30 cellular contexts compared by ENCODE assay signal in genomic region chr20:24451428-24451827, GRCh38. TPM values are rescaled to one million over a fixed set of nuclear protein-coding genes. Genes with fewer than 3 reads are reported as not detected.
"Had no signal": no experiment of that assay in that cellular context is flagged by ENCODE, and none has a peak within 500 bp of the region (broad histone marks: within the 10 kb centered on the region; RNA-seq: fewer than 3 reads in every experiment).

No MANE protein-coding gene starts in this region.

- H3K4me3 Mint-ChIP-seq: immature natural killer cell; mesothelial cell of epicardium; naive B cell; natural killer cell; nephron progenitor cell; neural progenitor cell; stimulated activated naive B cell treated with anti-CD40 and anti-IgM and Interleukin-4, amounts not matched to agents 10 μg/mL and 1 μg/mL and 100 μg/mL, for 72 hours had no signal

- H3K4me2 ChIP-seq: neural progenitor cell had no signal

- H3K27ac Mint-ChIP-seq: immature natural killer cell; mesothelial cell of epicardium; naive B cell; natural killer cell; nephron progenitor cell; neural progenitor cell; stimulated activated naive B cell treated with anti-CD40 and anti-IgM and Interleukin-4, amounts not matched to agents 10 μg/mL and 1 μg/mL and 100 μg/mL, for 72 hours had no signal

- H3K4me1 Mint-ChIP-seq: immature natural killer cell; mesothelial cell of epicardium; naive B cell; natural killer cell; stimulated activated naive B cell treated with anti-CD40 and anti-IgM and Interleukin-4, amounts not matched to agents 10 μg/mL and 1 μg/mL and 100 μg/mL, for 72 hours had no signal

- H3K4me1 ChIP-seq: left lung, lower lobe of right lung, prostate gland, testis, thyroid gland, transverse colon, upper lobe of right lung, uterus had no signal

- H3K9me3 ChIP-seq: left lung, lower lobe of right lung, ovary, prostate gland, stomach, testis, thyroid gland, transverse colon, upper lobe of right lung, uterus had no signal

- H3K9ac ChIP-seq: neural progenitor cell had no signal

- H2AFZ ChIP-seq: neural progenitor cell had no signal

- H3K27ac ChIP-seq: left lung, lower lobe of right lung, neural progenitor cell, ovary, prostate gland, skin epidermis, stomach, testis, thyroid gland, transverse colon, upper lobe of right lung, uterus had no signal

- H3K9me3 Mint-ChIP-seq: immature natural killer cell; mesothelial cell of epicardium; natural killer cell; nephron progenitor cell; stimulated activated naive B cell treated with anti-CD40 and anti-IgM and Interleukin-4, amounts not matched to agents 10 μg/mL and 1 μg/mL and 100 μg/mL, for 72 hours had no signal

- H3K4me3 ChIP-seq: left lung, lower lobe of right lung, neural progenitor cell, ovary, prostate gland, skin epidermis, stomach, testis, thyroid gland, transverse colon, upper lobe of right lung, uterus had no signal

- DNase-seq: hypothalamus; immature natural killer cell; kidney; left colon; left lung; lower lobe of right lung; mammary epithelial cell; mesendoderm; naive B cell; natural killer cell; nephron progenitor cell; ovary; retina; stimulated activated CD4-positive, alpha-beta T cell treated with anti-CD3 and anti-CD28 coated beads, Interleukin-12 subunit alpha, Interleukin-12 subunit beta, amount 100 ng/mL, for 4 hours; stimulated activated CD4-positive, alpha-beta T cell treated with anti-CD3 and anti-CD28 coated beads, Interleukin-15, amount 100 ng/mL, for 24 hours; stimulated activated CD4-positive, alpha-beta T cell treated with anti-CD3 and anti-CD28 coated beads, Interleukin-2, amount 100 ng/mL, for 24 hours; stimulated activated CD4-positive, alpha-beta T cell treated with anti-CD3 and anti-CD28 coated beads, Interleukin-4, amount 100 ng/mL, for 1 hour; stimulated activated naive B cell treated with anti-CD40 and anti-IgM and Interleukin-4, amounts not matched to agents 10 μg/mL and 1 μg/mL and 100 μg/mL, for 72 hours; stimulated activated naive CD8-positive, alpha-beta T cell treated with anti-CD3 and anti-CD28 coated beads, Interleukin-15, Interleukin-2, amounts not matched to agents 100 U/mL and 50 U/mL, for 24 hours; stomach; testis; thyroid gland; transverse colon; upper lobe of right lung; uterus had no signal

- H3K36me3 Mint-ChIP-seq: immature natural killer cell; mesothelial cell of epicardium; naive B cell; natural killer cell; neural progenitor cell; stimulated activated naive B cell treated with anti-CD40 and anti-IgM and Interleukin-4, amounts not matched to agents 10 μg/mL and 1 μg/mL and 100 μg/mL, for 72 hours had no signal

- H3K27me3 ChIP-seq: neural progenitor cell, ovary, testis, thyroid gland, uterus had no signal

- H3K36me3 ChIP-seq: left lung, lower lobe of right lung, neural progenitor cell, ovary, prostate gland, stomach, thyroid gland, transverse colon, upper lobe of right lung, uterus had no signal

RNA-seq across cellular contexts. Expression of gene SYNDIG1, which starts 18.0 kb away (rescaled TPM):
- total RNA-seq: mononuclear cell, natural killer cell, upper lobe of right lung had no signal
- polyA plus RNA-seq: immature natural killer cell had no signal
